Comparison of ENCODE assay signal across 9 cellular contexts in genomic region chr3:127738192-127738840, GRCh38.
DNase-seq lines count a peak whose midpoint lies in the region; ATAC-seq and TF ChIP-seq lines count a peak whose summit lies in the region.
"Had no signal": no experiment of that assay in that cellular context is flagged by ENCODE, and none has a peak within 500 bp of the region (broad histone marks: within the 10 kb centered on the region; RNA-seq: fewer than 3 reads in every experiment).

No MANE protein-coding gene starts in this region.

- peaks cover 37 to 74% of the 10 kb centered on the region in 2 experiments for H3K79me1 ChIP-seq in IMR-90 (ENCODE audit: low read depth in 1 of 2, low read length in 2 of 2)

- no peak overlapping the region; the same call in 1 of the 2 replicates for H3K9ac ChIP-seq in IMR-90 (ENCODE audit: low read depth, low read length)
- H3K9ac ChIP-seq in mammary epithelial cell (ENCODE audit: insufficient read depth, low read length), result no peak overlapping the region

- H3K36me3 ChIP-seq in IMR-90 (ENCODE audit: control insufficient read depth, insufficient read depth, low read length) (no peaks in the 10 kb centered on the region), mammary epithelial cell (ENCODE audit: insufficient read depth, low read length) (no peaks in the 10 kb centered on the region), lung (ENCODE audit: control insufficient read depth in 2 of 2, insufficient read depth in 2 of 2, low read length in 2 of 2) (peaks cover 0 to 5% of the 10 kb centered on the region in 2 donors), ovary (no peaks in the 10 kb centered on the region)

- DNase-seq in A172 (ENCODE audit: low spot score), result peak; percentile 57
- peak; percentile 36 for DNase-seq in IMR-90
- DNase-seq in mammary epithelial cell, result peak; percentile 26
- no peak for DNase-seq in lung (ENCODE audit: low spot score)
- DNase-seq in ovary, result no peak
- DNase-seq in NCI-H1417 treated with DMSO at 0.1 percent for 48 hours (lab: John Stamatoyannopoulos, UW), result no peak
- DNase-seq in NCI-H446 (lab: John Stamatoyannopoulos, UW), result no peak
- DNase-seq: CD4-positive, CD25-positive, alpha-beta regulatory T cell had no signal

- peak overlapping the region; percentile 82 for H3K14ac ChIP-seq in IMR-90 (replicated peaks; ENCODE audit: low read depth, low read length)

- H3K4me1 ChIP-seq in IMR-90 (ENCODE audit: control insufficient read depth, insufficient read depth, low read length) (peaks cover 24% of the 10 kb centered on the region), mammary epithelial cell (ENCODE audit: insufficient read depth, low read length) (peaks cover 39% of the 10 kb centered on the region), lung (ENCODE audit: control insufficient read depth in 2 of 2, insufficient read depth in 2 of 2, low read length in 2 of 2) (peaks cover 2 to 17% of the 10 kb centered on the region in 2 donors), ovary (ENCODE audit: insufficient read depth) (peaks cover 3% of the 10 kb centered on the region)

- TF ChIP-seq EP300 in ovary (IDR thresholded peaks at IDR 0.05), result no peak

- H3K4ac ChIP-seq in IMR-90 (ENCODE audit: low read depth, low read length), result peak overlapping the region; percentile 82

- no peak overlapping the region for H3K4me2 ChIP-seq in IMR-90 (ENCODE audit: low read depth, low read length)
- peak overlapping the region; percentile 20 for H3K4me2 ChIP-seq in mammary epithelial cell (ENCODE audit: insufficient read depth, low read depth, low read length)

- H3K27ac ChIP-seq in IMR-90 (ENCODE audit: insufficient read depth, low read length) (peak overlapping the region; percentile 0; the same call in 1 of the 2 replicates), mammary epithelial cell (ENCODE audit: insufficient read depth, low read depth, low read length) (no peak overlapping the region), lung (ENCODE audit: low read depth in 1 of 2, low read length in 1 of 2) (peak overlapping the region; percentile 44 to 65), ovary (no peak overlapping the region)

- ATAC-seq in IMR-90 (ENCODE audit: low read depth) (no peak), lung (ENCODE audit: insufficient read depth, low FRiP score) (no peak), GM18861 (IDR thresholded peaks at IDR 0.05; ENCODE audit: unreplicated experiment) (no peak)

- no peak overlapping the region for H3K4me3 ChIP-seq in IMR-90 (ENCODE audit: insufficient read depth, low read depth, low read length)
- no peak overlapping the region for H3K4me3 ChIP-seq in mammary epithelial cell (replicated peaks in 1 of 3; ENCODE audit: insufficient read depth in 1 of 3, low read depth in 2 of 3, low read length in 3 of 3)
- H3K4me3 ChIP-seq in lung, result no peak overlapping the region
- no peak overlapping the region for H3K4me3 ChIP-seq in ovary

- H4K91ac ChIP-seq in IMR-90 (ENCODE audit: insufficient read depth, low read depth, low read length), result peak overlapping the region; percentile 78

- peak overlapping the region; percentile 53 for H2BK5ac ChIP-seq in IMR-90 (ENCODE audit: low read depth, low read length, poor library complexity, severe bottlenecking)

- H4K5ac ChIP-seq in IMR-90 (ENCODE audit: low read depth, low read length), result peak overlapping the region; percentile 30; the same call in 1 of the 2 replicates

- peak overlapping the region; percentile 54; the same call in 1 of the 2 replicates for H2BK20ac ChIP-seq in IMR-90 (ENCODE audit: low read depth, low read length)

- peaks cover 42% of the 10 kb centered on the region for H3K9me1 ChIP-seq in IMR-90 (ENCODE audit: insufficient read depth, low read length)

- WGBS in IMR-90 (ENCODE audit: extremely low coverage in 2 of 2, insufficient read length in 1 of 2), 2 experiments, result 100% methylated on average over 3 of the region's 8 CpGs; no CpG with 5 or more reads in 1 of the 2 experiments
- 92% methylated on average over 8 of the region's 8 CpGs for WGBS in mammary epithelial cell (ENCODE audit: low coverage, missing lambda C conversion rate)
- WGBS in lung, 2 donors, result 82 to 87% methylated on average over 8 of the region's 8 CpGs
- 92 to 96% (median 95%) methylated on average over 8 of the region's 8 CpGs for whole genome bisulfite sequencing in ovary, 3 donors

- intact Hi-C loops in IMR-90 (cut with micrococcal nuclease), result loop anchor here (5.0 kb wide), 1 partner anchor 84 kb away; the partner anchor contains the start of gene MGLL
- intact Hi-C loops in mammary epithelial cell (cut with micrococcal nuclease), result no loop called here
- intact Hi-C loops in ovary (cut with DNase I), result no loop called here

- TF ChIP-seq POLR2A in IMR-90 (IDR thresholded peaks at IDR 0.05; ENCODE audit: low read depth, low read length), result no peak
- TF ChIP-seq POLR2A in ovary (IDR thresholded peaks at IDR 0.05), result no peak

- no peak overlapping the region for H3K56ac ChIP-seq in IMR-90 (ENCODE audit: extremely low read depth, insufficient read depth, low read length)

- H2AFZ ChIP-seq in IMR-90 (replicated peaks; ENCODE audit: low read length, poor library complexity) (peak overlapping the region; percentile 62), mammary epithelial cell (ENCODE audit: low read depth, low read length) (peak overlapping the region; percentile 65)

- H2AK5ac ChIP-seq in IMR-90 (ENCODE audit: low read depth, low read length), result peak overlapping the region; percentile 75; the same call in 1 of the 2 replicates

- TF ChIP-seq RAD21 in IMR-90 (IDR thresholded peaks at IDR 0.05; ENCODE audit: low read length), result no peak

- BruUV-seq in IMR-90 (replicated peaks; lab: Mats Ljungman, UMichigan) (no TSS peak), mammary epithelial cell (replicated peaks; lab: Mats Ljungman, UMichigan) (no TSS peak)

- H4K20me1 ChIP-seq in IMR-90 (ENCODE audit: insufficient read depth, low read length) (no peaks in the 10 kb centered on the region), mammary epithelial cell (ENCODE audit: insufficient read depth, low read length) (no peaks in the 10 kb centered on the region)

- peak overlapping the region; percentile 51 to 68; a peak in 3 of 4 replicates for H4K8ac ChIP-seq in IMR-90 (ENCODE audit: low read depth in 2 of 2, low read length in 2 of 2)

- H3K79me2 ChIP-seq in mammary epithelial cell (ENCODE audit: insufficient read depth, low read length), result no peaks in the 10 kb centered on the region

- H3K9me3 ChIP-seq in IMR-90 (ENCODE audit: control insufficient read depth, insufficient read depth, low read length), result no peaks in the 10 kb centered on the region
- H3K9me3 ChIP-seq in mammary epithelial cell (replicated peaks; ENCODE audit: insufficient read depth, low read length), result no peaks in the 10 kb centered on the region
- no peaks in the 10 kb centered on the region for H3K9me3 ChIP-seq in lung (ENCODE audit: control insufficient read depth in 2 of 2, insufficient read depth in 1 of 2, low read length in 1 of 2)
- no peaks in the 10 kb centered on the region for H3K9me3 ChIP-seq in ovary

- TF ChIP-seq CTCF in IMR-90 (conservative IDR thresholded peaks at IDR 0.05; ENCODE audit: low read depth, low read length), result no peak
- TF ChIP-seq CTCF in mammary epithelial cell (conservative IDR thresholded peaks at IDR 0.05 in 1 of 2, IDR thresholded peaks at IDR 0.05 in 1 of 2; ENCODE audit: extremely low read depth in 1 of 2, insufficient read depth in 1 of 2, low read depth in 1 of 2, low read length in 2 of 2), result no peak
- TF ChIP-seq CTCF in lung (IDR thresholded peaks at IDR 0.05; ENCODE audit: control extremely low read depth, extremely low read depth), result no peak
- TF ChIP-seq CTCF in ovary (IDR thresholded peaks at IDR 0.05), result no peak

- H3K23ac ChIP-seq in IMR-90 (ENCODE audit: low read depth, low read length), result peak overlapping the region; percentile 16; the same call in 1 of the 2 replicates

- CTCF ChIA-PET in IMR-90 (lab: Yijun Ruan, JAX) (interaction anchor here (0.6 kb wide), 1 partner anchor 76 kb away, joined by 3 read pairs; no protein-coding TSS in a partner anchor), mammary epithelial cell (lab: Charles Lee; ENCODE audit: low non-redundant PET) (no interaction called here)

- H2AK9ac ChIP-seq in IMR-90 (replicated peaks; ENCODE audit: low read depth, low read length, poor library complexity), result peak overlapping the region; percentile 85

- dilution Hi-C loops in IMR-90 (cut with HindIII; ENCODE audit: low sequenced_read_pairs, unreplicated experiment), result no loop called here
- dilution Hi-C loops in mammary epithelial cell (cut with HindIII; ENCODE audit: low sequenced_read_pairs), result no loop called here

- POLR2A ChIA-PET in IMR-90 (lab: Charles Lee; ENCODE audit: unreplicated experiment), result no interaction called here

- H3K18ac ChIP-seq in IMR-90 (ENCODE audit: low read depth, low read length), result peak overlapping the region; percentile 4; the same call in 1 of the 2 replicates

- H2BK15ac ChIP-seq in IMR-90 (ENCODE audit: low read depth, low read length), result peak overlapping the region; percentile 71; the same call in 2 of the 3 replicates

- H3K27me3 ChIP-seq in IMR-90 (ENCODE audit: control insufficient read depth, insufficient read depth, low read length) (no peaks in the 10 kb centered on the region), mammary epithelial cell (ENCODE audit: insufficient read depth, low read length) (no peaks in the 10 kb centered on the region), lung (ENCODE audit: control insufficient read depth, insufficient read depth) (no peaks in the 10 kb centered on the region), ovary (no peaks in the 10 kb centered on the region)

- peak overlapping the region; percentile 72 for H2BK120ac ChIP-seq in IMR-90 (ENCODE audit: low read depth, low read length)

- in situ Hi-C loops in IMR-90 (cut with MboI; ENCODE audit: low sequenced_read_pairs), result no loop called here
- in situ Hi-C loops in mammary epithelial cell (cut with MboI; ENCODE audit: low sequenced_read_pairs in 2 of 2), result no loop called here

TF ChIP-seq in IMR-90, 13 proteins besides CTCF, POLR2A, EP300 and RAD21 (continues in another document):
- TF ChIP-seq, protein P1, sequence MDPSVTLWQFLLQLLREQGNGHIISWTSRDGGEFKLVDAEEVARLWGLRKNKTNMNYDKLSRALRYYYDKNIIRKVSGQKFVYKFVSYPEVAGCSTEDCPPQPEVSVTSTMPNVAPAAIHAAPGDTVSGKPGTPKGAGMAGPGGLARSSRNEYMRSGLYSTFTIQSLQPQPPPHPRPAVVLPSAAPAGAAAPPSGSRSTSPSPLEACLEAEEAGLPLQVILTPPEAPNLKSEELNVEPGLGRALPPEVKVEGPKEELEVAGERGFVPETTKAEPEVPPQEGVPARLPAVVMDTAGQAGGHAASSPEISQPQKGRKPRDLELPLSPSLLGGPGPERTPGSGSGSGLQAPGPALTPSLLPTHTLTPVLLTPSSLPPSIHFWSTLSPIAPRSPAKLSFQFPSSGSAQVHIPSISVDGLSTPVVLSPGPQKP (IDR thresholded peaks at IDR 0.05; ENCODE audit: borderline replicate concordance, low read depth, low read length), result no peak
- TF ChIP-seq NFE2L2 (IDR thresholded peaks at IDR 0.05; ENCODE audit: low read depth, low read length) (no peak), CHD1 (IDR thresholded peaks at IDR 0.05; ENCODE audit: low read depth, low read length) (no peak), MXI1 (IDR thresholded peaks at IDR 0.05; ENCODE audit: borderline replicate concordance, low read depth, low read length) (no peak), SMC3 (IDR thresholded peaks at IDR 0.05; ENCODE audit: low read depth, low read length) (no peak), MAFK (IDR thresholded peaks at IDR 0.05; ENCODE audit: low read depth, low read length) (no peak), BHLHE40 (IDR thresholded peaks at IDR 0.05; ENCODE audit: low read depth, low read length) (no peak)

Comparison
In these comparisons a context has a peak if more than half of its experiments do, and no peak if none do; other contexts are left out.
1. DNase-seq: peak in A172 (single experiment), IMR-90 (single experiment) and mammary epithelial cell (single experiment); none in lung (single experiment), ovary (0 of 5), NCI-H1417 treated with DMSO at 0.1 percent for 48 hours (single experiment) and NCI-H446 (0 of 2).
2. H3K27ac ChIP-seq: peak in IMR-90 (single experiment) and lung (2 of 2); none in mammary epithelial cell (single experiment) and ovary (0 of 2).